Comparison of ENCODE assay signal across 25 cellular contexts in the genomic region with DNA sequence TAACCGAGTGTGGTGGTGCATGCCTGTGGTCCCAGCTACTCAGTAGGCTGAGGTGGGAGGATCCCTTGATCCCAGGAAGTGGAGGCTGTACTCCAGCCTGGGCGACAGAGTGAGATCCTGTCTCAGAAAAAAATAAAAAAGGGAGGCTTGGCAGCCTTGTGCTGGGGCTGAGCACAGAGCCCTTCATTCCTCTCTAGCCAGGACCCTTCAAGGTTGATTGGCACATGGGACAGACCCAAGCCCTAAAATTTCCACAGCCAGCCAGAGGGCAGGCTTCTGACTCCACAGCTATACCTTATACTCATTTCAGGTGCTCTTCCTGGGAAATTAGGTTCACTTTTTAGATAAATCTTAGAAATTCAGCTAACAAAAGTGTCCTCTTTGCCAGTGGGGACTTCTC.
DNase-seq lines count a peak whose midpoint lies in the region; ATAC-seq and TF ChIP-seq lines count a peak whose summit lies in the region.
"Had no signal": no experiment of that assay in that cellular context is flagged by ENCODE, and none has a peak within 500 bp of the region (broad histone marks: within the 10 kb centered on the region; RNA-seq: fewer than 3 reads in every experiment).

No MANE protein-coding gene starts in this region.

- ATAC-seq in Right ventricle myocardium inferior: peak; percentile 58
- no peak for ATAC-seq in heart right ventricle
- ATAC-seq in activated B cell treated with CpG ODN at 0.5 μM for 24 hours (ENCODE audit: low read depth): no peak
- no peak for ATAC-seq in GM19328 (IDR thresholded peaks at IDR 0.05; ENCODE audit: unreplicated experiment)
- ATAC-seq: A549, GM12878 had no signal

- peaks cover 3% of the 10 kb centered on the region for H3K4me1 Mint-ChIP-seq in activated B cell treated with CpG ODN at 0.5 μM for 24 hours
- H3K4me1 Mint-ChIP-seq: CD8-positive, alpha-beta memory T cell had no signal

- H4K8ac ChIP-seq in mesenchymal stem cell (ENCODE audit: low read length): no peak overlapping the region

- no peak overlapping the region for H2BK5ac ChIP-seq in mesenchymal stem cell (ENCODE audit: low read depth, low read length, poor library complexity, severe bottlenecking)

- TF ChIP-seq CTCF in right atrium auricular region (IDR thresholded peaks at IDR 0.05): no peak
- TF ChIP-seq CTCF in left ventricle myocardium inferior (IDR thresholded peaks at IDR 0.05; ENCODE audit: borderline replicate concordance): peak; percentile 12
- no peak for TF ChIP-seq CTCF in heart right ventricle (IDR thresholded peaks at IDR 0.05)
- no peak for TF ChIP-seq CTCF in activated B cell treated with CpG ODN at 0.5 μM for 24 hours (IDR thresholded peaks at IDR 0.05)

- no peak overlapping the region for H3K4ac ChIP-seq in mesenchymal stem cell (ENCODE audit: low read depth in 1 of 2, low read length in 2 of 2)

- no peak overlapping the region for H3K4me3 ChIP-seq in right atrium auricular region
- no peak overlapping the region for H3K4me3 ChIP-seq in left ventricle myocardium inferior
- H3K4me3 ChIP-seq in heart right ventricle: no peak overlapping the region
- H3K4me3 ChIP-seq in mesenchymal stem cell (ENCODE audit: insufficient read depth in 1 of 2, low read depth in 1 of 2, low read length in 2 of 2): no peak overlapping the region
- H3K4me3 ChIP-seq: A549; BLaER1 treated with 17β-estradiol and CSF1 and Interleukin-3, amounts not matched to agents 10 nM and 100 nM; GM12878 had no signal

- H3K14ac ChIP-seq in mesenchymal stem cell (ENCODE audit: low read length in 2 of 2): no peak overlapping the region

- 51 to 54% methylated on average over 2 of the region's 2 CpGs for WGBS in heart right ventricle, 2 donors
- WGBS in mesenchymal stem cell: 51% methylated on average over 2 of the region's 2 CpGs

- H3K79me1 ChIP-seq in mesenchymal stem cell (replicated peaks; ENCODE audit: low read length, poor library complexity, severe bottlenecking): no peaks in the 10 kb centered on the region

- H4K91ac ChIP-seq in mesenchymal stem cell (ENCODE audit: low read length): no peak overlapping the region

- H3K27me3 Mint-ChIP-seq in activated B cell treated with CpG ODN at 0.5 μM for 24 hours: no peaks in the 10 kb centered on the region
- H3K27me3 Mint-ChIP-seq: B cell; CD4-positive, alpha-beta T cell had no signal

- H3K23ac ChIP-seq in mesenchymal stem cell (ENCODE audit: low read length in 2 of 2): no peak overlapping the region

- H3K4me1 ChIP-seq in right atrium auricular region (no peaks in the 10 kb centered on the region), left ventricle myocardium inferior (peaks cover 10% of the 10 kb centered on the region), heart right ventricle (peaks cover 0 to 11% (median 0%) of the 10 kb centered on the region in 9 donors), mesenchymal stem cell (ENCODE audit: control insufficient read depth, insufficient read depth, low read depth, low read length) (peaks cover 1% of the 10 kb centered on the region)
- H3K4me1 ChIP-seq: A549 had no signal

- H3K27ac ChIP-seq in right atrium auricular region: no peak overlapping the region
- H3K27ac ChIP-seq in left ventricle myocardium inferior (replicated peaks): no peak overlapping the region
- H3K27ac ChIP-seq in heart right ventricle: no peak overlapping the region
- no peak overlapping the region for H3K27ac ChIP-seq in mesenchymal stem cell (ENCODE audit: low read length, poor library complexity, severe bottlenecking)
- H3K27ac ChIP-seq: 22Rv1; A549; BLaER1 treated with 17β-estradiol and CSF1 and Interleukin-3, amounts not matched to agents 10 nM and 100 nM; C4-2B had no signal

- H2BK12ac ChIP-seq in mesenchymal stem cell (ENCODE audit: low read length in 2 of 2): no peak overlapping the region

- intact Hi-C loops in Right ventricle myocardium inferior (cut with DNase I) (no loop called here), left ventricle myocardium inferior (cut with micrococcal nuclease) (no loop called here), heart right ventricle (cut with DNase I) (no loop called here), activated B cell treated with CpG ODN at 0.5 μM for 24 hours (cut with micrococcal nuclease) (no loop called here)

- no peak for DNase-seq in Right ventricle myocardium inferior (ENCODE audit: missing footprints)
- no peak for DNase-seq in right atrium auricular region (ENCODE audit: low spot score)
- no peak for DNase-seq in left ventricle myocardium inferior
- no peak for DNase-seq in heart right ventricle
- peak; percentile 10 for DNase-seq in HT1080 (ENCODE audit: low read depth)
- no peak for DNase-seq in activated B cell treated with CpG ODN at 0.5 μM for 24 hours
- no peak for DNase-seq in mesenchymal stem cell
- DNase-seq: AML-193; CD4-positive, alpha-beta T cell; CD8-positive, alpha-beta memory T cell; COR-L47; DMS 273 treated with DMSO at 0.1 percent for 48 hours; DMS153; DMS53; DMS79; DND-41; EL; GDM1 had no signal

- no peaks in the 10 kb centered on the region for H3K27me3 ChIP-seq in right atrium auricular region
- H3K27me3 ChIP-seq in left ventricle myocardium inferior (ENCODE audit: low read depth): no peaks in the 10 kb centered on the region
- no peaks in the 10 kb centered on the region for H3K27me3 ChIP-seq in heart right ventricle
- no peaks in the 10 kb centered on the region for H3K27me3 ChIP-seq in mesenchymal stem cell (ENCODE audit: control insufficient read depth in 1 of 2, insufficient read depth in 1 of 2, low read length in 2 of 2)
- H3K27me3 ChIP-seq: BLaER1 treated with 17β-estradiol and CSF1 and Interleukin-3, amounts not matched to agents 10 nM and 100 nM had no signal

- H2BK15ac ChIP-seq in mesenchymal stem cell (ENCODE audit: low read depth, poor library complexity, severe bottlenecking): no peak overlapping the region

- no peak overlapping the region for H2AFZ ChIP-seq in mesenchymal stem cell (ENCODE audit: low read depth, low read length)

- POLR2A ChIA-PET in activated B cell treated with CpG ODN at 0.5 μM for 24 hours (lab: Charles Lee): no interaction called here

- H3K9me3 Mint-ChIP-seq in activated B cell treated with CpG ODN at 0.5 μM for 24 hours: no peaks in the 10 kb centered on the region
- H3K9me3 Mint-ChIP-seq: CD4-positive, alpha-beta T cell had no signal

- no peaks in the 10 kb centered on the region for H3K9me3 ChIP-seq in right atrium auricular region
- no peaks in the 10 kb centered on the region for H3K9me3 ChIP-seq in left ventricle myocardium inferior (replicated peaks)
- H3K9me3 ChIP-seq in heart right ventricle: no peaks in the 10 kb centered on the region
- H3K9me3 ChIP-seq in mesenchymal stem cell (ENCODE audit: control insufficient read depth, low read length): no peaks in the 10 kb centered on the region
- H3K9me3 ChIP-seq: A549 had no signal

- no peaks in the 10 kb centered on the region for H3K36me3 Mint-ChIP-seq in activated B cell treated with CpG ODN at 0.5 μM for 24 hours (ENCODE audit: low read depth)

- H3K27ac Mint-ChIP-seq in activated B cell treated with CpG ODN at 0.5 μM for 24 hours: peak overlapping the region; percentile 37
- H3K27ac Mint-ChIP-seq: B cell; CD4-positive, alpha-beta T cell; CD8-positive, alpha-beta memory T cell had no signal

- no peaks in the 10 kb centered on the region for H3K36me3 ChIP-seq in right atrium auricular region
- H3K36me3 ChIP-seq in left ventricle myocardium inferior: no peaks in the 10 kb centered on the region
- no peaks in the 10 kb centered on the region for H3K36me3 ChIP-seq in heart right ventricle
- H3K36me3 ChIP-seq in mesenchymal stem cell (ENCODE audit: control insufficient read depth in 1 of 2, insufficient read depth in 2 of 2, low read depth in 1 of 2, low read length in 2 of 2): no peaks in the 10 kb centered on the region
- H3K36me3 ChIP-seq: BLaER1 treated with 17β-estradiol and CSF1 and Interleukin-3, amounts not matched to agents 10 nM and 100 nM had no signal

- H2AK5ac ChIP-seq in mesenchymal stem cell (ENCODE audit: low read length, severe bottlenecking): no peak overlapping the region

- H3K9ac ChIP-seq in mesenchymal stem cell (ENCODE audit: low read length): no peak overlapping the region
- H3K9ac ChIP-seq: BLaER1 treated with 17β-estradiol and CSF1 and Interleukin-3, amounts not matched to agents 10 nM and 100 nM had no signal

- CTCF ChIA-PET in activated B cell treated with CpG ODN at 0.5 μM for 24 hours (lab: Charles Lee): no interaction called here

- H3K4me2 ChIP-seq in mesenchymal stem cell (ENCODE audit: low read length, poor library complexity, severe bottlenecking): no peak overlapping the region
- H3K4me2 ChIP-seq: A549; BLaER1 treated with 17β-estradiol and CSF1 and Interleukin-3, amounts not matched to agents 10 nM and 100 nM had no signal

- no peak overlapping the region for H2BK120ac ChIP-seq in mesenchymal stem cell (ENCODE audit: low read depth, low read length)

- H3K4me3 Mint-ChIP-seq in activated B cell treated with CpG ODN at 0.5 μM for 24 hours: no peak overlapping the region
- H3K4me3 Mint-ChIP-seq: B cell; CD4-positive, alpha-beta T cell; CD8-positive, alpha-beta memory T cell had no signal

- H3K18ac ChIP-seq in mesenchymal stem cell (ENCODE audit: low read depth in 1 of 2, low read length in 2 of 2): no peak overlapping the region
